Comparison of ENCODE assay signal across 8 cellular contexts in genomic region chr7:23474098-23474828, GRCh38. TPM values are rescaled to one million over a fixed set of nuclear protein-coding genes. Genes with fewer than 3 reads are reported as not detected.
DNase-seq lines count a peak whose midpoint lies in the region; ATAC-seq and TF ChIP-seq lines count a peak whose summit lies in the region.

No MANE protein-coding gene starts in this region.

- POLR2A ChIA-PET in activated CD4-positive, alpha-beta T cell treated with anti-CD3 and anti-CD28 coated beads for 36 hours (lab: Charles Lee) = no interaction called here
- POLR2A ChIA-PET in RWPE1 (lab: Yijun Ruan, JAX; ENCODE audit: low non-redundant PET) = interaction anchor here (0.6 to 0.7 kb wide), 2 partner anchors 11 to 27 kb away, joined by 3 to 6 read pairs; no protein-coding TSS in a partner anchor

- H3K4me3 ChIP-seq in HFF-Myc (replicated peaks; ENCODE audit: low read depth, low read length) (peak overlapping the region; percentile 60), MG63 (peak overlapping the region; percentile 65), ascending aorta (peak overlapping the region; percentile 17 to 35), iPS-18a (ENCODE audit: low read length) (peak overlapping the region; percentile 94)

- no peaks in the 10 kb centered on the region for H3K9me3 ChIP-seq in MG63
- no peaks in the 10 kb centered on the region for H3K9me3 ChIP-seq in ascending aorta
- H3K9me3 ChIP-seq in iPS-18a (ENCODE audit: control insufficient read depth, low read depth, low read length) = no peaks in the 10 kb centered on the region

- H3K4me3 Mint-ChIP-seq in activated CD4-positive, alpha-beta T cell treated with anti-CD3 and anti-CD28 coated beads for 36 hours = peak overlapping the region; percentile 63

- peak overlapping the region; percentile 94 for H3K9ac ChIP-seq in iPS-18a (ENCODE audit: low read length)

- peaks cover 4 to 18% of the 10 kb centered on the region in 2 donors for H3K4me1 ChIP-seq in ascending aorta
- H3K4me1 ChIP-seq in iPS-18a (ENCODE audit: control insufficient read depth, low read depth, low read length) = peaks cover 21% of the 10 kb centered on the region

- TF ChIP-seq CTCF in HFF-Myc (IDR thresholded peaks at IDR 0.05; ENCODE audit: low read depth, low read length, missing control alignments) (no peak), RWPE1 (conservative IDR thresholded peaks at IDR 0.05; ENCODE audit: low read depth) (no peak), ascending aorta (IDR thresholded peaks at IDR 0.05) (no peak)

- H3K27ac ChIP-seq in RWPE1 (peak overlapping the region; percentile 93), ascending aorta (no peak overlapping the region), iPS-18a (ENCODE audit: low read length) (peak overlapping the region; percentile 93)

- peaks cover 26% of the 10 kb centered on the region for H3K4me1 Mint-ChIP-seq in activated CD4-positive, alpha-beta T cell treated with anti-CD3 and anti-CD28 coated beads for 36 hours

- H3K36me3 Mint-ChIP-seq in activated CD4-positive, alpha-beta T cell treated with anti-CD3 and anti-CD28 coated beads for 36 hours (ENCODE audit: low read depth) = peaks cover 2% of the 10 kb centered on the region

- H3K36me3 ChIP-seq in MG63 = no peaks in the 10 kb centered on the region
- no peaks in the 10 kb centered on the region for H3K36me3 ChIP-seq in ascending aorta
- H3K36me3 ChIP-seq in iPS-18a (ENCODE audit: control insufficient read depth, low read depth, low read length) = no peaks in the 10 kb centered on the region

- ATAC-seq in activated CD4-positive, alpha-beta T cell treated with anti-CD3 and anti-CD28 coated beads for 36 hours = peak; percentile 91

- CTCF ChIA-PET in activated CD4-positive, alpha-beta T cell treated with anti-CD3 and anti-CD28 coated beads for 36 hours (lab: Charles Lee) = interaction anchor here (0.6 kb wide), 1 partner anchor 181 kb away, joined by 3 read pairs; no protein-coding TSS in a partner anchor
- CTCF ChIA-PET in RWPE1 (lab: Yijun Ruan, JAX) = interaction anchor here (0.6 kb wide), 1 partner anchor 28 kb away, joined by 3 read pairs; no protein-coding TSS in a partner anchor

- no peaks in the 10 kb centered on the region for H3K9me3 Mint-ChIP-seq in activated CD4-positive, alpha-beta T cell treated with anti-CD3 and anti-CD28 coated beads for 36 hours (ENCODE audit: low read depth)

- H3K27ac Mint-ChIP-seq in activated CD4-positive, alpha-beta T cell treated with anti-CD3 and anti-CD28 coated beads for 36 hours = peak overlapping the region; percentile 38

- intact Hi-C loops in activated CD4-positive, alpha-beta T cell treated with anti-CD3 and anti-CD28 coated beads for 36 hours (cut with DNase I, micrococcal nuclease) = loop anchor here (1.0 to 10.0 kb wide), 10 partner anchors 58 to 1098 kb away; partner anchors contain the start of genes HYCC1 (in 1 of the 2), MALSU1 (in 1 of the 2), NPY (in 1 of the 2) and NUP42 (in 1 of the 2)
- intact Hi-C loops in ascending aorta (cut with DNase I) = loop anchor here (5.0 kb wide), 1 partner anchor 912 kb away; no protein-coding TSS in a partner anchor

- H3K27me3 Mint-ChIP-seq in activated CD4-positive, alpha-beta T cell treated with anti-CD3 and anti-CD28 coated beads for 36 hours = peaks cover 56% of the 10 kb centered on the region

- H3K27me3 ChIP-seq in MG63 (no peaks in the 10 kb centered on the region), ascending aorta (peaks cover 70% of the 10 kb centered on the region), iPS-18a (ENCODE audit: control insufficient read depth, insufficient read depth, low read length) (no peaks in the 10 kb centered on the region)

- peak; percentile 94 for DNase-seq in activated CD4-positive, alpha-beta T cell treated with anti-CD3 and anti-CD28 coated beads for 36 hours
- no peak for DNase-seq in activated CD4-positive, alpha-beta T cell treated with anti-CD3 and anti-CD28 coated beads, Interleukin-2, amount 50 U/mL, for 4 hours
- peak; percentile 68 for DNase-seq in HFF-Myc (ENCODE audit: extremely low read depth, low read depth)
- DNase-seq in MG63 = peak; percentile 99
- peak; percentile 98 for DNase-seq in RWPE1 (ENCODE audit: low spot score)
- peak in 1 of 2 donors; percentile 71 for DNase-seq in ascending aorta (ENCODE audit: low spot score in 2 of 2)
- DNase-seq in stimulated activated CD4-positive, alpha-beta T cell treated with anti-CD3 and anti-CD28 coated beads, Interleukin-12 subunit alpha, Interleukin-12 subunit beta, amount 100 ng/mL, for 48 hours (ENCODE audit: low read depth in 2 of 3, low spot score in 1 of 3) = peak; percentile 66 to 81 (median 78)

RNA-seq across cellular contexts. Expression of gene IGF2BP3, which starts 4.0 kb away (rescaled TPM):
- 1 to 10 TPM in 1 of 2 experiments, under 1 TPM in 1; 0.64 to 1.1 TPM for total RNA-seq in activated CD4-positive, alpha-beta T cell treated with anti-CD3 and anti-CD28 coated beads for 36 hours
- total RNA-seq in MG63 (2014; rRNA removed; shearing (Covaris generic); ENCODE audit: low replicate concordance) = 51.8 and 80.7 TPM in 2 replicates
- not detected for total RNA-seq in ascending aorta

RNA-seq across cellular contexts. Expression of gene TRA2A, which starts 57.5 kb away (rescaled TPM):
- 100 to 1,000 TPM in 1 of 2 experiments, 10 to 100 TPM in 1; 86.8 to 143 TPM for total RNA-seq in activated CD4-positive, alpha-beta T cell treated with anti-CD3 and anti-CD28 coated beads for 36 hours
- 7.9 and 17.9 TPM in 2 replicates for total RNA-seq in MG63 (2014; rRNA removed; shearing (Covaris generic); ENCODE audit: low replicate concordance)
- 14.4 TPM for total RNA-seq in ascending aorta

Comparison
In these comparisons a context has a peak if more than half of its experiments do, and no peak if none do; other contexts are left out.
1. DNase-seq: peak in activated CD4-positive, alpha-beta T cell treated with anti-CD3 and anti-CD28 coated beads for 36 hours (single experiment), HFF-Myc (single experiment), MG63 (single experiment), RWPE1 (single experiment) and stimulated activated CD4-positive, alpha-beta T cell treated with anti-CD3 and anti-CD28 coated beads, Interleukin-12 subunit alpha, Interleukin-12 subunit beta, amount 100 ng/mL, for 48 hours (3 of 3); none in activated CD4-positive, alpha-beta T cell treated with anti-CD3 and anti-CD28 coated beads, Interleukin-2, amount 50 U/mL, for 4 hours (0 of 2).
2. H3K4me3 ChIP-seq: peak in every context shown above with its lines; median percentile 94 in iPS-18a; 65 in MG63; 60 in HFF-Myc; 26 in ascending aorta.
3. H3K27ac ChIP-seq: peak in RWPE1 (single experiment) and iPS-18a (single experiment); none in ascending aorta (0 of 2).
4. RNA of gene IGF2BP3, which starts 4.0 kb away (total RNA-seq): 51.8 to 80.7 TPM in MG63; 0.64 to 1.1 TPM in activated CD4-positive, alpha-beta T cell treated with anti-CD3 and anti-CD28 coated beads for 36 hours and not detected in ascending aorta (single experiment); every median in the first group is over 10 times any median in the second.